Comparison of ENCODE assay signal across 1 cellular context in the genomic region with DNA sequence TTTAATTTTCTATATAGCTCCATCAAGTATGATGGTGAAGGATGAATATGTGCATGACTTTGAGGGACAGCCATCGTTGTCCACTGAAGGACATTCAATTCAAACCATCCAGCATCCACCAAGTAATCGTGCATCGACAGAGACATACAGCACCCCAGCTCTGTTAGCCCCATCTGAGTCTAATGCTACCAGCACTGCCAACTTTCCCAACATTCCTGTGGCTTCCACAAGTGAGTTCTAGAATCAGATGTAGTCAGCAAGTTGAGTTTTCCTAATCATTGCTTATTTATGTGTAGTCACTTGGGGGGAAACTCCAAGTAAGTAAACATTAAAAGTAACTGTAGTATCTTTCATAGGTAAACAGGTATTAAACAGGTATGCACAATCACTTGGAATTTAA.
TF ChIP-seq lines count a peak whose summit lies in the region.

No MANE protein-coding gene starts in this region.

TF ChIP-seq in IMR-90, 13 proteins besides CTCF, POLR2A, EP300 and RAD21 (continued from another document):
- TF ChIP-seq, protein P1, sequence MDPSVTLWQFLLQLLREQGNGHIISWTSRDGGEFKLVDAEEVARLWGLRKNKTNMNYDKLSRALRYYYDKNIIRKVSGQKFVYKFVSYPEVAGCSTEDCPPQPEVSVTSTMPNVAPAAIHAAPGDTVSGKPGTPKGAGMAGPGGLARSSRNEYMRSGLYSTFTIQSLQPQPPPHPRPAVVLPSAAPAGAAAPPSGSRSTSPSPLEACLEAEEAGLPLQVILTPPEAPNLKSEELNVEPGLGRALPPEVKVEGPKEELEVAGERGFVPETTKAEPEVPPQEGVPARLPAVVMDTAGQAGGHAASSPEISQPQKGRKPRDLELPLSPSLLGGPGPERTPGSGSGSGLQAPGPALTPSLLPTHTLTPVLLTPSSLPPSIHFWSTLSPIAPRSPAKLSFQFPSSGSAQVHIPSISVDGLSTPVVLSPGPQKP (IDR thresholded peaks at IDR 0.05; ENCODE audit: borderline replicate concordance, low read depth, low read length) = no peak
- TF ChIP-seq MAFK (IDR thresholded peaks at IDR 0.05; ENCODE audit: low read depth, low read length) = no peak
- TF ChIP-seq BHLHE40 (IDR thresholded peaks at IDR 0.05; ENCODE audit: low read depth, low read length) = no peak
- TF ChIP-seq, protein P2, sequence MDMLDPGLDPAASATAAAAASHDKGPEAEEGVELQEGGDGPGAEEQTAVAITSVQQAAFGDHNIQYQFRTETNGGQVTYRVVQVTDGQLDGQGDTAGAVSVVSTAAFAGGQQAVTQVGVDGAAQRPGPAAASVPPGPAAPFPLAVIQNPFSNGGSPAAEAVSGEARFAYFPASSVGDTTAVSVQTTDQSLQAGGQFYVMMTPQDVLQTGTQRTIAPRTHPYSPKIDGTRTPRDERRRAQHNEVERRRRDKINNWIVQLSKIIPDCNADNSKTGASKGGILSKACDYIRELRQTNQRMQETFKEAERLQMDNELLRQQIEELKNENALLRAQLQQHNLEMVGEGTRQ (IDR thresholded peaks at IDR 0.05; ENCODE audit: low read depth, low read length) = no peak
- no peak for TF ChIP-seq CEBPB (IDR thresholded peaks at IDR 0.05; ENCODE audit: low read depth, low read length)
